ENCODE assay signal across 6 cellular contexts in the genomic region with DNA sequence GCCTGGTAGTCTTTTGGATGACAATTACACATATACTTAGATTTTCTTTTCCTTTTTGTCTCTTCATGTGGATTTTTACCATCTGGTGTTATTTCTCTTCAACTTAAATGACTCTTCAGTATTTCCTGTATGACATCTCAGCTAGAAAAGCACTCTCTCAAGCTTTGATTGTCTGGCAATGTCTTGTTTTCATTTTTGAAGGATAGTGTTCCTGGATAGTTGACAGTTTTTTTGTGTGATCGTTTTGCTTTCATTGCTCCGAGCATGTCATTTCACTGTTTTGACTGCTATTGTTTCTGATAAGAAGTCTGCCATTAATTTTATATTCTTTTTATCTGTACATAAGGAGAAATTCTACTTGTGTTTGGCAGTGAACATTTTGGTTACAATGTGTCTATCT.
"Had no signal": no experiment of that assay in that cellular context is flagged by ENCODE, and none has a peak within 500 bp of the region (broad histone marks: within the 10 kb centered on the region; RNA-seq: fewer than 3 reads in every experiment).

No MANE protein-coding gene starts in this region.

- H3K4me3 Mint-ChIP-seq: IgD-negative memory B cell had no signal

- H3K27ac ChIP-seq: HL-60 had no signal

- H3K27me3 Mint-ChIP-seq: IgD-negative memory B cell had no signal

- H3K36me3 Mint-ChIP-seq: IgD-negative memory B cell had no signal

- H3K27ac Mint-ChIP-seq: IgD-negative memory B cell had no signal

- H3K4me1 Mint-ChIP-seq: IgD-negative memory B cell had no signal

- H3K4me3 ChIP-seq: K562 had no signal

- ATAC-seq: HepG2, K562 had no signal

- DNase-seq: IMR-90, KBM-7 had no signal
